Comparison of ENCODE assay signal across 20 cellular contexts in genomic region chr1:28540651-28541050, GRCh38. TPM values are rescaled to one million over a fixed set of nuclear protein-coding genes. Genes with fewer than 3 reads are reported as not detected.
A peak's percentile ranks its signal among the peaks of the same experiment; 100 is the strongest.
DNase-seq lines count a peak whose midpoint lies in the region; ATAC-seq and TF ChIP-seq lines count a peak whose summit lies in the region.
"Had no signal": no experiment of that assay in that cellular context is flagged by ENCODE, and none has a peak within 500 bp of the region (broad histone marks: within the 10 kb centered on the region; RNA-seq: fewer than 3 reads in every experiment).

No MANE protein-coding gene starts in this region.

- H2BK12ac ChIP-seq in H9 (ENCODE audit: insufficient read length, low read depth, low read length) = no peak overlapping the region

- ATAC-seq in PC-3 = peak; percentile 56
- no peak for ATAC-seq in right cardiac atrium
- no peak for ATAC-seq in GM21360 (IDR thresholded peaks at IDR 0.05; ENCODE audit: unreplicated experiment)
- ATAC-seq in effector memory CD8-positive, alpha-beta T cell (replicated peaks) = no peak
- ATAC-seq: natural killer cell had no signal

- peaks cover 9% of the 10 kb centered on the region for H3F3A ChIP-seq in PC-3 (ENCODE audit: low read length, unreplicated experiment)

- H4K91ac ChIP-seq in H9 (ENCODE audit: insufficient read length, low read depth, low read length) = no peak overlapping the region

- no peak overlapping the region for H4K5ac ChIP-seq in H9 (ENCODE audit: insufficient read length, low read depth, low read length)

- TF ChIP-seq POLR2A in esophagus muscularis mucosa (IDR thresholded peaks at IDR 0.05; ENCODE audit: low read depth) = no peak

- no CpG with 5 or more reads among the region's 7 CpGs for whole genome bisulfite sequencing in H9 (ENCODE audit: extremely low coverage, insufficient read length, low lambda C conversion rate)
- 90% methylated on average over 7 of the region's 7 CpGs for WGBS in esophagus muscularis mucosa
- WGBS in right cardiac atrium = 88% methylated on average over 7 of the region's 7 CpGs

- H3K27ac ChIP-seq in AG04450 (ENCODE audit: low read depth, low read length) (no peak overlapping the region), H9 (ENCODE audit: insufficient read length, low read depth, low read length) (no peak overlapping the region), PC-3 (ENCODE audit: low read length) (no peak overlapping the region), fibroblast of lung (ENCODE audit: insufficient read depth, low read length) (no peak overlapping the region), esophagus muscularis mucosa (replicated peaks in 1 of 4) (no peak overlapping the region), right cardiac atrium (ENCODE audit: low read length) (no peak overlapping the region)
- H3K27ac ChIP-seq: C4-2B, lower lobe of right lung, thyroid gland had no signal

- POLR2A ChIA-PET in AG04450 (lab: Yijun Ruan, JAX) = interaction anchor here (0.7 kb wide), 1 partner anchor 280 kb away, joined by 4 read pairs; no protein-coding TSS in a partner anchor
- POLR2A ChIA-PET in PC-3 (lab: Charles Lee; ENCODE audit: unreplicated experiment) = no interaction called here

- TF ChIP-seq EP300 in esophagus muscularis mucosa (IDR thresholded peaks at IDR 0.05) = no peak

- no TSS peak for BruUV-seq in PC-3 (replicated peaks; lab: Mats Ljungman, UMichigan)

- H3K9me3 ChIP-seq in AG04450 (ENCODE audit: control insufficient read depth, insufficient read depth, low read length) (no peaks in the 10 kb centered on the region), H9 (ENCODE audit: control insufficient read depth, low read depth, low read length) (no peaks in the 10 kb centered on the region), PC-3 (ENCODE audit: low read length) (no peaks in the 10 kb centered on the region), fibroblast of lung (ENCODE audit: control insufficient read depth, insufficient read depth, low read depth, low read length) (no peaks in the 10 kb centered on the region), esophagus muscularis mucosa (no peaks in the 10 kb centered on the region), right cardiac atrium (ENCODE audit: control insufficient read depth, low read length) (no peaks in the 10 kb centered on the region)
- H3K9me3 ChIP-seq: lower lobe of right lung, thyroid gland had no signal

- H3K4me1 ChIP-seq in H9 (ENCODE audit: insufficient read depth, low read length) (no peaks in the 10 kb centered on the region), PC-3 (ENCODE audit: insufficient read depth, low read length) (no peaks in the 10 kb centered on the region), fibroblast of lung (ENCODE audit: control insufficient read depth, extremely low read depth, insufficient read depth, low read length) (no peaks in the 10 kb centered on the region), esophagus muscularis mucosa (no peaks in the 10 kb centered on the region), right cardiac atrium (ENCODE audit: control insufficient read depth, insufficient read depth, low read length) (no peaks in the 10 kb centered on the region)

- H3K4me3 Mint-ChIP-seq in H9 = no peak overlapping the region
- no peak overlapping the region for H3K4me3 Mint-ChIP-seq in effector memory CD8-positive, alpha-beta T cell
- H3K4me3 Mint-ChIP-seq: activated CD4-positive, alpha-beta memory T cell treated with anti-CD3 and anti-CD28 coated beads for 36 hours; dendritic cell treated with granulocyte-macrophage colony-stimulating factor and Interleukin-4, amounts not matched to agents 40 ng/mL and 50 ng/mL, for 4 days; natural killer cell had no signal

- H3K9me3 Mint-ChIP-seq in H9 = no peaks in the 10 kb centered on the region
- no peaks in the 10 kb centered on the region for H3K9me3 Mint-ChIP-seq in effector memory CD8-positive, alpha-beta T cell
- H3K9me3 Mint-ChIP-seq: activated CD4-positive, alpha-beta memory T cell treated with anti-CD3 and anti-CD28 coated beads for 36 hours; dendritic cell treated with granulocyte-macrophage colony-stimulating factor and Interleukin-4, amounts not matched to agents 40 ng/mL and 50 ng/mL, for 4 days; natural killer cell had no signal

- H3K4me1 Mint-ChIP-seq in H9 = no peaks in the 10 kb centered on the region; a peak in 1 of 4 replicates
- H3K4me1 Mint-ChIP-seq in effector memory CD8-positive, alpha-beta T cell (ENCODE audit: low read depth in 2 of 2) = no peaks in the 10 kb centered on the region
- H3K4me1 Mint-ChIP-seq: natural killer cell had no signal

- DNase-seq in AG04450 (ENCODE audit: low read depth, low spot score) = no peak
- no peak for DNase-seq in H9
- peak; percentile 46 for DNase-seq in PC-3
- no peak for DNase-seq in fibroblast of lung (ENCODE audit: low read depth in 2 of 2)
- DNase-seq in esophagus muscularis mucosa (ENCODE audit: extremely low spot score) = no peak
- DNase-seq in right cardiac atrium = no peak
- DNase-seq in effector memory CD8-positive, alpha-beta T cell = no peak
- DNase-seq: activated CD4-positive, alpha-beta memory T cell treated with anti-CD3 and anti-CD28 coated beads for 36 hours; lower lobe of right lung; natural killer cell; NCI-H1436 treated with DMSO at 0.1 percent for 48 hours; NCI-H526 treated with DMSO at 0.1 percent for 48 hours; retina; stimulated activated CD4-positive, alpha-beta T cell treated with anti-CD3 and anti-CD28 coated beads, Interleukin-1b, Interleukin-23, amount 100 ng/mL, for 48 hours; stimulated activated CD8-positive, alpha-beta memory T cell treated with anti-CD3 and anti-CD28 coated beads, Interleukin-4, amount 100 ng/mL, for 48 hours; T1000; thyroid gland had no signal

- no peaks in the 10 kb centered on the region for H3K27me3 ChIP-seq in AG04450 (ENCODE audit: control insufficient read depth, insufficient read depth, low read length)
- H3K27me3 ChIP-seq in H9 (ENCODE audit: insufficient read depth, low read length) = no peaks in the 10 kb centered on the region
- H3K27me3 ChIP-seq in PC-3 (ENCODE audit: low read length) = no peaks in the 10 kb centered on the region
- no peaks in the 10 kb centered on the region for H3K27me3 ChIP-seq in fibroblast of lung (ENCODE audit: control insufficient read depth, insufficient read depth, low read length)
- no peaks in the 10 kb centered on the region for H3K27me3 ChIP-seq in esophagus muscularis mucosa
- H3K27me3 ChIP-seq in right cardiac atrium (ENCODE audit: control insufficient read depth, insufficient read depth) = no peaks in the 10 kb centered on the region
- H3K27me3 ChIP-seq: thyroid gland had no signal

- CTCF ChIA-PET in AG04450 (lab: Charles Lee) (interaction anchor here (1.0 kb wide), 1 partner anchor 23 kb away, joined by 3 read pairs; no protein-coding TSS in a partner anchor), PC-3 (lab: Charles Lee) (no interaction called here)

- 0 out of 2 replicates have a peak, but pooled peaks have one; percentile 9 for TF ChIP-seq CTCF in AG04450 (IDR thresholded peaks at IDR 0.05; ENCODE audit: low read depth, low read length)
- TF ChIP-seq CTCF in H9 (conservative IDR thresholded peaks at IDR 0.05) = peak; percentile 52; the same call in 2 of the 3 replicates
- peak; percentile 59 for TF ChIP-seq CTCF in PC-3 (conservative IDR thresholded peaks at IDR 0.05; ENCODE audit: low read depth, low read length)
- peak; percentile 3 to 21 for TF ChIP-seq CTCF in fibroblast of lung (conservative IDR thresholded peaks at IDR 0.05 in 1 of 2, IDR thresholded peaks at IDR 0.05 in 1 of 2; ENCODE audit: low read depth in 1 of 2, low read length in 2 of 2)
- TF ChIP-seq CTCF in esophagus muscularis mucosa (IDR thresholded peaks at IDR 0.05) = no peak

- H3K27ac Mint-ChIP-seq in H9 = no peak overlapping the region
- no peak overlapping the region for H3K27ac Mint-ChIP-seq in effector memory CD8-positive, alpha-beta T cell
- H3K27ac Mint-ChIP-seq: activated CD4-positive, alpha-beta memory T cell treated with anti-CD3 and anti-CD28 coated beads for 36 hours; dendritic cell treated with granulocyte-macrophage colony-stimulating factor and Interleukin-4, amounts not matched to agents 40 ng/mL and 50 ng/mL, for 4 days; natural killer cell had no signal

- no peak overlapping the region for H2BK15ac ChIP-seq in H9 (ENCODE audit: low read depth, low read length)

- H2BK20ac ChIP-seq in H9 (ENCODE audit: low read depth, low read length, poor library complexity, severe bottlenecking) = no peak overlapping the region

- H2BK120ac ChIP-seq in H9 (ENCODE audit: low read depth, low read length, poor library complexity, severe bottlenecking) = no peak overlapping the region

- H3K4me2 ChIP-seq in H9 (ENCODE audit: insufficient read depth, insufficient read length, low read length) (no peak overlapping the region), PC-3 (ENCODE audit: low read length) (no peak overlapping the region), fibroblast of lung (ENCODE audit: extremely low read depth, insufficient read depth, low read length) (no peak overlapping the region)

- no peak overlapping the region for H2AK5ac ChIP-seq in H9 (ENCODE audit: insufficient read length, low read length)

- H3K9ac ChIP-seq in H9 (ENCODE audit: extremely low read depth, insufficient read length, low read length) (no peak overlapping the region), PC-3 (ENCODE audit: low read length) (no peak overlapping the region), fibroblast of lung (ENCODE audit: insufficient read depth, low read length) (no peak overlapping the region)

- no peak overlapping the region for H2BK5ac ChIP-seq in H9 (ENCODE audit: insufficient read length, low read length)

- no peak overlapping the region for H3K4ac ChIP-seq in H9 (ENCODE audit: low read depth, low read length)

- H3K79me2 ChIP-seq in H9 (ENCODE audit: insufficient read depth, low read length) (no peaks in the 10 kb centered on the region), PC-3 (ENCODE audit: low read length) (no peaks in the 10 kb centered on the region), fibroblast of lung (ENCODE audit: control insufficient read depth, insufficient read depth, low read length) (no peaks in the 10 kb centered on the region)

- H3K14ac ChIP-seq in H9 (ENCODE audit: insufficient read depth, low read length) = no peak overlapping the region

- H3K23ac ChIP-seq in H9 (ENCODE audit: insufficient read length, low read depth, low read length) = no peak overlapping the region

- H3K23me2 ChIP-seq in H9 (ENCODE audit: insufficient read length, low read depth, low read length, poor library complexity, severe bottlenecking) = no peaks in the 10 kb centered on the region

- H4K8ac ChIP-seq in H9 (replicated peaks; ENCODE audit: insufficient read length, low read depth, low read length) = no peak overlapping the region

- H3K36me3 Mint-ChIP-seq in H9 (ENCODE audit: insufficient read depth in 1 of 3, low read depth in 3 of 3) = peaks cover 21 to 32% (median 29%) of the 10 kb centered on the region in 3 experiments
- peaks cover 12% of the 10 kb centered on the region for H3K36me3 Mint-ChIP-seq in effector memory CD8-positive, alpha-beta T cell (ENCODE audit: insufficient read depth)
- H3K36me3 Mint-ChIP-seq: natural killer cell had no signal

- intact Hi-C loops in PC-3 (cut with micrococcal nuclease) = no loop called here
- intact Hi-C loops in esophagus muscularis mucosa (cut with DNase I) = no loop called here
- intact Hi-C loops in right cardiac atrium (cut with DNase I) = no loop called here

- no peak overlapping the region for H3T11ph ChIP-seq in H9 (ENCODE audit: low read length)

- H3K4me3 ChIP-seq in AG04450 (ENCODE audit: low read depth, low read length) = no peak overlapping the region
- H3K4me3 ChIP-seq in PC-3 (ENCODE audit: low read length) = no peak overlapping the region
- no peak overlapping the region for H3K4me3 ChIP-seq in fibroblast of lung (replicated peaks in 1 of 4; ENCODE audit: control extremely low read depth in 1 of 4, insufficient read depth in 1 of 4, low read depth in 3 of 4, low read length in 4 of 4)
- H3K4me3 ChIP-seq in esophagus muscularis mucosa = no peak overlapping the region
- H3K4me3 ChIP-seq in right cardiac atrium (ENCODE audit: low read length) = no peak overlapping the region
- H3K4me3 ChIP-seq: lower lobe of right lung, thyroid gland had no signal

- H3K56ac ChIP-seq in H9 (ENCODE audit: insufficient read length, low read depth, low read length) = no peak overlapping the region

- H3K27me3 Mint-ChIP-seq in H9 (ENCODE audit: low read depth) = no peaks in the 10 kb centered on the region
- no peaks in the 10 kb centered on the region for H3K27me3 Mint-ChIP-seq in effector memory CD8-positive, alpha-beta T cell
- H3K27me3 Mint-ChIP-seq: activated CD4-positive, alpha-beta memory T cell treated with anti-CD3 and anti-CD28 coated beads for 36 hours; dendritic cell treated with granulocyte-macrophage colony-stimulating factor and Interleukin-4, amounts not matched to agents 40 ng/mL and 50 ng/mL, for 4 days had no signal

- H4K20me1 ChIP-seq in H9 (ENCODE audit: control insufficient read depth, insufficient read depth, insufficient read length) = no peaks in the 10 kb centered on the region
- H4K20me1 ChIP-seq in PC-3 (ENCODE audit: low read length) = no peaks in the 10 kb centered on the region
- H4K20me1 ChIP-seq in fibroblast of lung (ENCODE audit: control insufficient read depth, extremely low read depth, insufficient read depth, low read length) = no peaks in the 10 kb centered on the region

- no peaks in the 10 kb centered on the region for H3K79me1 ChIP-seq in H9 (ENCODE audit: insufficient read depth, low read depth, low read length, poor library complexity, severe bottlenecking)

- H3K9me2 ChIP-seq in PC-3 (replicated peaks; ENCODE audit: low read length) = no peaks in the 10 kb centered on the region

- H2AFZ ChIP-seq in H9 (ENCODE audit: low read length) (no peak overlapping the region), PC-3 (ENCODE audit: low read length) (no peak overlapping the region), fibroblast of lung (ENCODE audit: low read length) (no peak overlapping the region)

- no peak overlapping the region for H3K18ac ChIP-seq in H9 (ENCODE audit: insufficient read length, low read depth, low read length)

- peaks cover 23% of the 10 kb centered on the region for H3K36me3 ChIP-seq in PC-3 (ENCODE audit: low read depth, low read length)
- H3K36me3 ChIP-seq in fibroblast of lung (ENCODE audit: control insufficient read depth, insufficient read depth, low read length) = peaks cover 17% of the 10 kb centered on the region
- H3K36me3 ChIP-seq in esophagus muscularis mucosa = peaks cover 2 to 30% (median 22%) of the 10 kb centered on the region in 4 donors

RNA-seq across cellular contexts. Expression of gene TRNAU1AP, which starts 12.2 kb away (rescaled TPM):
- polyA plus RNA-seq in AG04450 (2011; rRNA removed) (29.4 and 30.1 TPM in 2 replicates), fibroblast of lung (31.7 and 35.7 TPM in 2 replicates), right cardiac atrium (17.0 TPM)
- 12.0 and 13.2 TPM in 2 replicates for polyA minus RNA-seq in AG04450 (2011; rRNA and poly(A)+ RNA removed)
- total RNA-seq in H9 (2021) (42.2 and 45.0 TPM in 2 replicates), PC-3 (2014; rRNA removed) (19.6 and 27.2 TPM in 2 replicates), fibroblast of lung (19.0 and 25.1 TPM in 2 replicates), esophagus muscularis mucosa (10 to 100 TPM; 19.4 to 34.1 (median 23.2) TPM), right cardiac atrium (10 to 100 TPM; 13.4 to 19.0 (median 16.1) TPM)
- polyA plus RNA-seq in fibroblast of lung (2012) = 38.5 and 40.9 TPM in 2 replicates
- polyA minus RNA-seq in fibroblast of lung (ENCODE audit: low replicate concordance) = 19.2 and 25.7 TPM in 2 replicates

RNA-seq across cellular contexts. Expression of gene RCC1, which starts 34.8 kb away (rescaled TPM):
- polyA plus RNA-seq in AG04450 (2011; rRNA removed) (22.4 and 24.0 TPM in 2 replicates), fibroblast of lung (16.4 and 28.4 TPM in 2 replicates), right cardiac atrium (4.1 TPM)
- 27.2 and 44.4 TPM in 2 replicates for polyA minus RNA-seq in AG04450 (2011; rRNA and poly(A)+ RNA removed)
- total RNA-seq in H9 (2021) (92.1 and 93.6 TPM in 2 replicates), PC-3 (2014; rRNA removed) (96.5 and 119 TPM in 2 replicates), fibroblast of lung (63.6 and 74.0 TPM in 2 replicates), esophagus muscularis mucosa (10 to 100 TPM in 2 of 4 donors, 1 to 10 TPM in 2; 8.3 to 17.1 (median 11.3) TPM), right cardiac atrium (1 to 10 TPM; 4.4 to 8.3 (median 6.7) TPM)
- 21.7 and 38.6 TPM in 2 replicates for polyA plus RNA-seq in fibroblast of lung (2012)
- 54.5 and 114 TPM in 2 replicates for polyA minus RNA-seq in fibroblast of lung (ENCODE audit: low replicate concordance)

RNA-seq across cellular contexts. Expression of gene RAB42, which starts 51.4 kb away (rescaled TPM):
- polyA plus RNA-seq in AG04450 (2011; rRNA removed) (3.4 and 3.7 TPM in 2 replicates), fibroblast of lung (2.7 and 3.4 TPM in 2 replicates), right cardiac atrium (0.59 TPM)
- 2.0 and 3.2 TPM in 2 replicates for polyA minus RNA-seq in AG04450 (2011; rRNA and poly(A)+ RNA removed)
- total RNA-seq in H9 (2021) (13.2 and 15.6 TPM in 2 replicates), PC-3 (2014; rRNA removed) (1.5 and 4.7 TPM in 2 replicates), fibroblast of lung (4.1 and 5.8 TPM in 2 replicates), esophagus muscularis mucosa (1 to 10 TPM in 3 of 4 donors, under 1 TPM in 1; 0.98 to 4.0 (median 2.9) TPM), right cardiac atrium (1 to 10 TPM; 1.3 to 1.8 (median 1.4) TPM)
- 2.3 and 2.5 TPM in 2 replicates for polyA plus RNA-seq in fibroblast of lung (2012)
- 2.0 and 2.1 TPM in 2 replicates for polyA minus RNA-seq in fibroblast of lung (ENCODE audit: low replicate concordance)
- total RNA-seq: activated CD4-positive, alpha-beta memory T cell treated with anti-CD3 and anti-CD28 coated beads for 36 hours had no signal

Comparison
In these comparisons a context has a peak if more than half of its experiments do, and no peak if none do; other contexts are left out.
1. CTCF ChIP-seq: peak in AG04450 (single experiment), H9 (single experiment), PC-3 (single experiment) and fibroblast of lung (2 of 2); none in esophagus muscularis mucosa (0 of 3).